1 cellular context compared by ENCODE assay signal in genomic region chr3:53843195-53844177, GRCh38.
TF ChIP-seq lines count a peak whose summit lies in the region.

No MANE protein-coding gene starts in this region.

TF ChIP-seq in GM12878, 131 proteins besides CTCF, POLR2A, EP300 and RAD21 (continued from another document):
- TF ChIP-seq HSF1 (IDR thresholded peaks at IDR 0.05; ENCODE audit: low read depth, low read length) (no peak), MTA2 (IDR thresholded peaks at IDR 0.05; ENCODE audit: low read depth) (peak; percentile 41; the same call in 1 of the 2 replicates), SUPT20H (IDR thresholded peaks at IDR 0.05; ENCODE audit: borderline replicate concordance, control insufficient read depth, low read depth, low read length) (no peak), MYB (IDR thresholded peaks at IDR 0.05; ENCODE audit: borderline replicate concordance, low read depth, low read length) (no peak), RCOR1 (conservative IDR thresholded peaks at IDR 0.05; ENCODE audit: low read depth, low read length) (no peak), EGR1 (IDR thresholded peaks at IDR 0.05; ENCODE audit: borderline replicate concordance in 1 of 2, low read depth in 2 of 2, low read length in 2 of 2) (no peak), EZH2 (IDR thresholded peaks at IDR 0.05; ENCODE audit: borderline replicate concordance, control insufficient read depth, low read depth, low read length) (no peak), MEF2B (IDR thresholded peaks at IDR 0.05; ENCODE audit: partially characterized antibody, poor library complexity, severe bottlenecking) (peak; percentile 74), RFX5 (IDR thresholded peaks at IDR 0.05; ENCODE audit: low read depth, low read length) (no peak), NRF1 (conservative IDR thresholded peaks at IDR 0.05; ENCODE audit: low read depth, low read length) (no peak), IKZF2 (IDR thresholded peaks at IDR 0.05) (peak in 1 of 2 experiments; percentile 70; a peak in 1 of 4 replicates), TBL1XR1 (IDR thresholded peaks at IDR 0.05; ENCODE audit: low read depth, low read length) (no peak), TCF3 (IDR thresholded peaks at IDR 0.05; ENCODE audit: borderline replicate concordance, insufficient read depth, low read depth, low read length) (peak; percentile 66; the same call in 1 of the 2 replicates), CBX5 (IDR thresholded peaks at IDR 0.05; ENCODE audit: low read depth) (no peak), HDGF (IDR thresholded peaks at IDR 0.05) (no peak), ZBED1 (IDR thresholded peaks at IDR 0.05; ENCODE audit: borderline replicate concordance) (no peak), PBX3 (IDR thresholded peaks at IDR 0.05; ENCODE audit: insufficient replicate concordance, low read depth, low read length) (no peak), NR2C2 (IDR thresholded peaks at IDR 0.05; ENCODE audit: borderline replicate concordance, control insufficient read depth, insufficient read length, low read depth) (no peak), GABPA (IDR thresholded peaks at IDR 0.05; ENCODE audit: low read depth) (no peak), ZNF274 (IDR thresholded peaks at IDR 0.05; ENCODE audit: insufficient read depth, insufficient read length) (no peak), NFIC (IDR thresholded peaks at IDR 0.05; ENCODE audit: low read depth, low read length) (no peak), CREB1 (IDR thresholded peaks at IDR 0.05; ENCODE audit: low read depth) (no peak), TCF12 (IDR thresholded peaks at IDR 0.05; ENCODE audit: low read depth, low read length) (peak; percentile 72; the same call in 1 of the 2 replicates), ZZZ3 (IDR thresholded peaks at IDR 0.05; ENCODE audit: control insufficient read depth, insufficient read length, low read depth) (no peak), CREM (IDR thresholded peaks at IDR 0.05; ENCODE audit: low read depth) (no peak), CBFB (IDR thresholded peaks at IDR 0.05; ENCODE audit: low read depth) (no peak), DPF2 (IDR thresholded peaks at IDR 0.05) (peak; percentile 61; the same call in 1 of the 2 replicates), FOXM1 (IDR thresholded peaks at IDR 0.05; ENCODE audit: low read depth, low read length) (no peak), IKZF1 (conservative IDR thresholded peaks at IDR 0.05) (peak; percentile 62), NR2F1 (conservative IDR thresholded peaks at IDR 0.05) (peak; percentile 90), TCF7 (IDR thresholded peaks at IDR 0.05; ENCODE audit: borderline replicate concordance) (no peak), SREBF2 (IDR thresholded peaks at IDR 0.05; ENCODE audit: low read length) (no peak), KAT2A (conservative IDR thresholded peaks at IDR 0.05; ENCODE audit: control insufficient read depth, low read depth, low read length) (no peak), BRCA1 (IDR thresholded peaks at IDR 0.05; ENCODE audit: low read depth, low read length) (no peak), MEF2A (IDR thresholded peaks at IDR 0.05; ENCODE audit: insufficient read depth, low read depth, low read length) (no peak), ZNF687 (IDR thresholded peaks at IDR 0.05) (peak; percentile 31), CHD2 (IDR thresholded peaks at IDR 0.05; ENCODE audit: borderline replicate concordance, low read depth, low read length) (no peak)
- TF ChIP-seq, protein P1, sequence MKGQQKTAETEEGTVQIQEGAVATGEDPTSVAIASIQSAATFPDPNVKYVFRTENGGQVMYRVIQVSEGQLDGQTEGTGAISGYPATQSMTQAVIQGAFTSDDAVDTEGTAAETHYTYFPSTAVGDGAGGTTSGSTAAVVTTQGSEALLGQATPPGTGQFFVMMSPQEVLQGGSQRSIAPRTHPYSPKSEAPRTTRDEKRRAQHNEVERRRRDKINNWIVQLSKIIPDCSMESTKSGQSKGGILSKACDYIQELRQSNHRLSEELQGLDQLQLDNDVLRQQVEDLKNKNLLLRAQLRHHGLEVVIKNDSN (IDR thresholded peaks at IDR 0.05; ENCODE audit: borderline replicate concordance, extremely low read length, insufficient read depth, low read depth, low read length): no peak
- TF ChIP-seq, protein P2, sequence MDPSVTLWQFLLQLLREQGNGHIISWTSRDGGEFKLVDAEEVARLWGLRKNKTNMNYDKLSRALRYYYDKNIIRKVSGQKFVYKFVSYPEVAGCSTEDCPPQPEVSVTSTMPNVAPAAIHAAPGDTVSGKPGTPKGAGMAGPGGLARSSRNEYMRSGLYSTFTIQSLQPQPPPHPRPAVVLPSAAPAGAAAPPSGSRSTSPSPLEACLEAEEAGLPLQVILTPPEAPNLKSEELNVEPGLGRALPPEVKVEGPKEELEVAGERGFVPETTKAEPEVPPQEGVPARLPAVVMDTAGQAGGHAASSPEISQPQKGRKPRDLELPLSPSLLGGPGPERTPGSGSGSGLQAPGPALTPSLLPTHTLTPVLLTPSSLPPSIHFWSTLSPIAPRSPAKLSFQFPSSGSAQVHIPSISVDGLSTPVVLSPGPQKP (IDR thresholded peaks at IDR 0.05; ENCODE audit: low read depth, low read length): no peak
TF ChIP-seq in GM12878: peak in this region for 18.
